ENCODE assay signal across 29 cellular contexts in genomic region chr2:198028955-198029354, GRCh38.
"Had no signal": no experiment of that assay in that cellular context is flagged by ENCODE, and none has a peak within 500 bp of the region (broad histone marks: within the 10 kb centered on the region; RNA-seq: fewer than 3 reads in every experiment).

No MANE protein-coding gene starts in this region.

- H3K9me3 ChIP-seq: adrenal gland, body of pancreas, breast epithelium, MG63 had no signal

- H3K36me3 ChIP-seq: adrenal gland, breast epithelium, MG63 had no signal

- H3K27me3 ChIP-seq: adrenal gland, body of pancreas, breast epithelium, MG63 had no signal

- ATAC-seq: activated CD4-positive, CD25-positive, alpha-beta regulatory T cell treated with anti-CD3 and anti-CD28 coated beads, Interleukin-2, amount 50 U/mL, for 24 hours; activated naive CD4-positive, alpha-beta T cell treated with anti-CD3 and anti-CD28 coated beads, Interleukin-2, amount 50 U/mL, for 72 hours; activated T-cell treated with anti-CD3 and anti-CD28 coated beads, Interleukin-2, amount 50 U/mL, for 4 hours; body of pancreas; Right ventricle myocardium inferior; WTC11 had no signal

- H3K4me1 ChIP-seq: adrenal gland, body of pancreas, breast epithelium had no signal

- DNase-seq: activated CD4-positive, alpha-beta memory T cell treated with anti-CD3 and anti-CD28 coated beads for 36 hours; activated CD4-positive, alpha-beta T cell treated with anti-CD3 and anti-CD28 coated beads for 4 hours; activated CD4-positive, alpha-beta T cell treated with anti-CD3 and anti-CD28 coated beads, Interleukin-2, amount 50 U/mL, for 1 hour; activated CD8-positive, alpha-beta memory T cell treated with anti-CD3 and anti-CD28 coated beads, Interleukin-2, amount 50 U/mL, for 4 hours; activated gamma-delta T cell treated with Interleukin-2 at 50 U/mL for 16 hours; activated naive CD4-positive, alpha-beta T cell treated with anti-CD3 and anti-CD28 coated beads for 36 hours; activated T-cell treated with anti-CD3 and anti-CD28 coated beads for 4 hours; activated T-cell treated with anti-CD3 and anti-CD28 coated beads, Interleukin-2, amount 50 U/mL, for 4 hours; body of pancreas; Karpas-422; KBM-7; MG63; NCI-H1092 treated with DMSO at 0.1 percent for 48 hours; NCI-H1436; NCI-H1694; NCI-H2029; NCI-H226; NCI-H446 treated with DMSO at 0.1 percent for 48 hours; NCI-H524; PC-9; SIG-M5; T1000 had no signal

- H3K4me3 ChIP-seq: adrenal gland, body of pancreas, breast epithelium, MG63, PC-9 had no signal

- H3K4me2 ChIP-seq: PC-9 had no signal

- H3K27ac ChIP-seq: adrenal gland, body of pancreas, breast epithelium, PC-9, RWPE1 had no signal

- H2AFZ ChIP-seq: PC-9 had no signal
